8 cellular contexts compared by ENCODE assay signal in genomic region chr9:35070823-35071813, GRCh38. TPM values are rescaled to one million over a fixed set of nuclear protein-coding genes. Genes with fewer than 3 reads are reported as not detected.
DNase-seq lines count a peak whose midpoint lies in the region; ATAC-seq and TF ChIP-seq lines count a peak whose summit lies in the region.

No MANE protein-coding gene starts in this region.

- H3K36me3 ChIP-seq in SJCRH30 = peaks cover 49% of the 10 kb centered on the region

- TF ChIP-seq CTCF in fibroblast of mammary gland (conservative IDR thresholded peaks at IDR 0.05; ENCODE audit: control insufficient read depth, insufficient read depth, low read depth, low read length) (no peak), progenitor cell of endocrine pancreas (IDR thresholded peaks at IDR 0.05; ENCODE audit: unreplicated experiment) (no peak)

- no peaks in the 10 kb centered on the region for H3K27me3 Mint-ChIP-seq in progenitor cell of endocrine pancreas

- peak; percentile 23 for DNase-seq in DMS 273 (lab: John Stamatoyannopoulos, UW; ENCODE audit: unreplicated experiment)
- no peak for DNase-seq in DMS 273 treated with DMSO at 0.1 percent for 48 hours (lab: John Stamatoyannopoulos, UW)
- no peak for DNase-seq in SJCRH30
- peak; percentile 47 for DNase-seq in fibroblast of mammary gland (ENCODE audit: low read depth)
- no peak for DNase-seq in progenitor cell of endocrine pancreas (ENCODE audit: low spot score, unreplicated experiment)
- DNase-seq in NCI-H2107 (lab: John Stamatoyannopoulos, UW) = no peak
- no peak for DNase-seq in NCI-H748 treated with DMSO at 0.1 percent for 48 hours (lab: John Stamatoyannopoulos, UW)

- peaks cover 29% of the 10 kb centered on the region for H3K36me3 Mint-ChIP-seq in progenitor cell of endocrine pancreas (ENCODE audit: insufficient read depth)

- H3K4me3 ChIP-seq in SJCRH30 (peak overlapping the region; percentile 80), fibroblast of mammary gland (ENCODE audit: control insufficient read depth, low read depth, low read length) (peak overlapping the region; percentile 77)

- H3K4me3 Mint-ChIP-seq in progenitor cell of endocrine pancreas (ENCODE audit: low read depth) = peak overlapping the region; percentile 93

- no peaks in the 10 kb centered on the region; the same call in 1 of the 2 replicates for H3K4me1 ChIP-seq in SJCRH30

- no peaks in the 10 kb centered on the region for H3K9me3 Mint-ChIP-seq in progenitor cell of endocrine pancreas (ENCODE audit: low read depth)

- ATAC-seq in HG03457 (IDR thresholded peaks at IDR 0.05; ENCODE audit: unreplicated experiment) = no peak

- H3K27ac ChIP-seq in SJCRH30 = peak overlapping the region; percentile 88

- no peaks in the 10 kb centered on the region for H3K27me3 ChIP-seq in SJCRH30

- peak overlapping the region; percentile 96 for H3K27ac Mint-ChIP-seq in progenitor cell of endocrine pancreas

- no peaks in the 10 kb centered on the region for H3K9me3 ChIP-seq in SJCRH30 (replicated peaks)

- H3K4me1 Mint-ChIP-seq in progenitor cell of endocrine pancreas (ENCODE audit: low read depth) = peaks cover 29% of the 10 kb centered on the region

RNA-seq across cellular contexts. Expression of gene VCP, which starts 1.3 kb away (rescaled TPM):
- 219 and 225 TPM in 2 replicates for total RNA-seq in SJCRH30 (2014; rRNA removed; shearing (Covaris generic))
- 320 and 326 TPM in 2 replicates for total RNA-seq in progenitor cell of endocrine pancreas

RNA-seq across cellular contexts. Expression of gene FANCG, which starts 8.6 kb away (rescaled TPM):
- 60.4 and 83.6 TPM in 2 replicates for total RNA-seq in SJCRH30 (2014; rRNA removed; shearing (Covaris generic))
- 64.7 and 68.7 TPM in 2 replicates for total RNA-seq in progenitor cell of endocrine pancreas

RNA-seq across cellular contexts. Expression of gene PIGO, which starts 25.3 kb away (rescaled TPM):
- total RNA-seq in SJCRH30 (2014; rRNA removed; shearing (Covaris generic)) = 9.7 and 10.1 TPM in 2 replicates
- total RNA-seq in progenitor cell of endocrine pancreas = 27.3 and 31.5 TPM in 2 replicates

RNA-seq across cellular contexts. Expression of gene STOML2, which starts 31.8 kb away (rescaled TPM):
- 147 and 148 TPM in 2 replicates for total RNA-seq in SJCRH30 (2014; rRNA removed; shearing (Covaris generic))
- 120 and 121 TPM in 2 replicates for total RNA-seq in progenitor cell of endocrine pancreas

RNA-seq across cellular contexts. Expression of gene ATOSB, which starts 44.5 kb away (rescaled TPM):
- total RNA-seq in SJCRH30 (2014; rRNA removed; shearing (Covaris generic)) = 4.0 and 4.5 TPM in 2 replicates
- 17.7 and 19.4 TPM in 2 replicates for total RNA-seq in progenitor cell of endocrine pancreas

Comparison
In these comparisons a context has a peak if more than half of its experiments do, and no peak if none do; other contexts are left out.
1. DNase-seq: peak in DMS 273 (single experiment) and fibroblast of mammary gland (single experiment); none in DMS 273 treated with DMSO at 0.1 percent for 48 hours (single experiment), SJCRH30 (0 of 2), progenitor cell of endocrine pancreas (single experiment), NCI-H2107 (single experiment) and NCI-H748 treated with DMSO at 0.1 percent for 48 hours (single experiment).